In genomic region chr11:6321356-6321755, GRCh38 we compare ENCODE assay signal across 9 cellular contexts. TPM values are rescaled to one million over a fixed set of nuclear protein-coding genes. Genes with fewer than 3 reads are reported as not detected.
A peak's percentile ranks its signal among the peaks of the same experiment; 100 is the strongest.
DNase-seq lines count a peak whose midpoint lies in the region; ATAC-seq and TF ChIP-seq lines count a peak whose summit lies in the region.
"Had no signal": no experiment of that assay in that cellular context is flagged by ENCODE, and none has a peak within 500 bp of the region (broad histone marks: within the 10 kb centered on the region; RNA-seq: fewer than 3 reads in every experiment).

No MANE protein-coding gene starts in this region.

- H3K4me1 ChIP-seq in ACC112 (ENCODE audit: control insufficient read depth, insufficient read depth, low read length, unreplicated experiment) (peaks cover 30% of the 10 kb centered on the region), Panc1 (ENCODE audit: control insufficient read depth, insufficient read depth, low read length) (peaks cover 15% of the 10 kb centered on the region), osteoblast (ENCODE audit: insufficient read depth, low read length) (peaks cover 33% of the 10 kb centered on the region)

- H3K79me2 ChIP-seq in ACC112 (ENCODE audit: control insufficient read depth, insufficient read depth, low read length, unreplicated experiment) (peaks cover 25% of the 10 kb centered on the region), osteoblast (ENCODE audit: insufficient read depth, low read length) (peaks cover 18% of the 10 kb centered on the region)

- no peaks in the 10 kb centered on the region for H3K36me3 Mint-ChIP-seq in immature natural killer cell

- H3K4me1 Mint-ChIP-seq in immature natural killer cell = no peaks in the 10 kb centered on the region

- H3K36me3 ChIP-seq in ACC112 (ENCODE audit: insufficient read depth, low read length) (no peaks in the 10 kb centered on the region), Panc1 (ENCODE audit: control insufficient read depth, insufficient read depth, low read length) (no peaks in the 10 kb centered on the region), osteoblast (ENCODE audit: insufficient read depth, low read length) (peaks cover 3% of the 10 kb centered on the region)

- POLR2A ChIA-PET in Panc1 (lab: Charles Lee) = interaction anchor here (0.7 kb wide), 1 partner anchor 233 kb away, joined by 4 read pairs; no protein-coding TSS in a partner anchor

- peaks cover 5 to 21% (median 17%) of the 10 kb centered on the region in 3 donors for H3K27me3 Mint-ChIP-seq in immature natural killer cell (ENCODE audit: low read depth in 3 of 3)

- ATAC-seq in Panc1 (no peak), GM21717 (IDR thresholded peaks at IDR 0.05; ENCODE audit: unreplicated experiment) (no peak)

- peak overlapping the region; percentile 92 for H2AFZ ChIP-seq in ACC112 (ENCODE audit: low read length, unreplicated experiment)
- H2AFZ ChIP-seq in osteoblast (ENCODE audit: low read length) = peak overlapping the region; percentile 56

- no peaks in the 10 kb centered on the region for H3K9me3 ChIP-seq in Panc1 (ENCODE audit: control insufficient read depth, insufficient read depth, low read depth, low read length)
- no peaks in the 10 kb centered on the region for H3K9me3 ChIP-seq in osteoblast (ENCODE audit: low read depth, low read length)

- in situ Hi-C loops in Panc1 (cut with HindIII; ENCODE audit: low pct_unique_long_range_greater_than_20kb, low sequenced_read_pairs) = no loop called here

- no peaks in the 10 kb centered on the region for H3K9me3 Mint-ChIP-seq in immature natural killer cell

- no peak overlapping the region for H3K4me3 Mint-ChIP-seq in immature natural killer cell

- no peaks in the 10 kb centered on the region for H4K20me1 ChIP-seq in osteoblast (ENCODE audit: insufficient read depth, low read length)

- H3K27ac Mint-ChIP-seq in immature natural killer cell = no peak overlapping the region

- TF ChIP-seq CTCF in Panc1 (IDR thresholded peaks at IDR 0.05) (no peak), osteoblast (IDR thresholded peaks at IDR 0.05; ENCODE audit: extremely low read depth, low read depth, low read length) (no peak)

- no TSS peak for BruUV-seq in Panc1 (replicated peaks; lab: Mats Ljungman, UMichigan)

- no peaks in the 10 kb centered on the region for H3K27me3 ChIP-seq in ACC112 (ENCODE audit: insufficient read depth, low read length)
- H3K27me3 ChIP-seq in Panc1 (ENCODE audit: control insufficient read depth, insufficient read depth, low read length) = no peaks in the 10 kb centered on the region
- H3K27me3 ChIP-seq in osteoblast (ENCODE audit: insufficient read depth, low read length) = no peaks in the 10 kb centered on the region

- peak overlapping the region; percentile 84 for H3K4me3 ChIP-seq in ACC112 (ENCODE audit: low read depth, low read length)
- H3K4me3 ChIP-seq in Panc1 (ENCODE audit: low read depth in 2 of 2, low read length in 2 of 2) = peak overlapping the region; percentile 50 to 85
- H3K4me3 ChIP-seq in osteoblast (ENCODE audit: insufficient read depth, low read length) = peak overlapping the region; percentile 86

- H3K27ac ChIP-seq in ACC112 (ENCODE audit: low read depth, low read length) (peak overlapping the region; percentile 98), Panc1 (ENCODE audit: low read length) (peak overlapping the region; percentile 88), epithelial cell of prostate (peak overlapping the region; percentile 87), osteoblast (ENCODE audit: low read depth, low read length) (peak overlapping the region; percentile 99)

- intact Hi-C loops in Panc1 (cut with micrococcal nuclease; ENCODE audit: unreplicated experiment) = no loop called here

- DNase-seq in Panc1 (ENCODE audit: low read depth, low spot score) = no peak
- DNase-seq in epithelial cell of prostate (ENCODE audit: low read depth, low spot score) = no peak
- no peak for DNase-seq in osteoblast (ENCODE audit: insufficient read length, low spot score, missing footprints)
- DNase-seq in NOMO-1 (lab: John Stamatoyannopoulos, UW; ENCODE audit: unreplicated experiment in 2 of 2) = no peak
- DNase-seq in stimulated activated CD4-positive, alpha-beta T cell treated with anti-CD3 and anti-CD28 coated beads, Interleukin-4, amount 100 ng/mL, for 4 hours = no peak
- DNase-seq in immature natural killer cell = no peak
- DNase-seq: NCI-H446 treated with DMSO at 0.1 percent for 48 hours had no signal

- peak overlapping the region; percentile 92 for H3K4me2 ChIP-seq in osteoblast (ENCODE audit: insufficient read depth, low read length)

- CTCF ChIA-PET in Panc1 (lab: Charles Lee) = interaction anchor here (0.5 to 0.9 kb wide), 3 partner anchors 19 to 32 kb away, joined by 3 read pairs; no protein-coding TSS in a partner anchor

RNA-seq across cellular contexts. Expression of gene CAVIN3, which starts 1.1 kb away (rescaled TPM):
- 31.1 TPM for total RNA-seq in Panc1 (2021; ENCODE audit: unreplicated experiment)
- polyA plus RNA-seq in Panc1 (2012; ENCODE audit: insufficient read length) = 26.7 TPM
- 271 and 314 TPM in 2 replicates for total RNA-seq in osteoblast
- not detected for polyA plus RNA-seq in immature natural killer cell
